Comparison of ENCODE assay signal across 14 cellular contexts in genomic region chr3:56879453-56880224, GRCh38.
DNase-seq lines count a peak whose midpoint lies in the region; ATAC-seq and TF ChIP-seq lines count a peak whose summit lies in the region.
"Had no signal": no experiment of that assay in that cellular context is flagged by ENCODE, and none has a peak within 500 bp of the region (broad histone marks: within the 10 kb centered on the region; RNA-seq: fewer than 3 reads in every experiment).

No MANE protein-coding gene starts in this region.

- H3K9me3 ChIP-seq in tibial artery (no peaks in the 10 kb centered on the region), SJCRH30 (replicated peaks) (no peaks in the 10 kb centered on the region)
- H3K9me3 ChIP-seq: Caco-2 had no signal

- no peaks in the 10 kb centered on the region for H3K36me3 ChIP-seq in tibial artery
- peaks cover 3% of the 10 kb centered on the region; the same call in 1 of the 2 replicates for H3K36me3 ChIP-seq in SJCRH30

- H3K27ac ChIP-seq in tibial artery (no peak overlapping the region), SJCRH30 (no peak overlapping the region)

- H3K4me1 ChIP-seq in tibial artery (peaks cover 0 to 5% (median 0%) of the 10 kb centered on the region in 4 donors), SJCRH30 (no peaks in the 10 kb centered on the region)
- H3K4me1 ChIP-seq: Caco-2 had no signal

- peaks cover 7% of the 10 kb centered on the region for H3K36me3 Mint-ChIP-seq in activated naive CD8-positive, alpha-beta T cell

- no peak for ATAC-seq in HG02759 (IDR thresholded peaks at IDR 0.05; ENCODE audit: unreplicated experiment)
- ATAC-seq: Panc1 had no signal

- peaks cover 3% of the 10 kb centered on the region for H3K9me3 Mint-ChIP-seq in activated naive CD8-positive, alpha-beta T cell (ENCODE audit: low read depth)
- H3K9me3 Mint-ChIP-seq: H9 had no signal

- H3K27me3 Mint-ChIP-seq in activated naive CD8-positive, alpha-beta T cell = no peaks in the 10 kb centered on the region

- TF ChIP-seq CTCF in foreskin fibroblast (IDR thresholded peaks at IDR 0.05; ENCODE audit: low read depth, low read length) (no peak), tibial artery (IDR thresholded peaks at IDR 0.05) (no peak)

- H3K4me3 ChIP-seq in foreskin fibroblast (ENCODE audit: low read depth in 1 of 2, low read length in 2 of 2) = no peak overlapping the region
- H3K4me3 ChIP-seq in tibial artery = no peak overlapping the region
- no peak overlapping the region for H3K4me3 ChIP-seq in SJCRH30

- DNase-seq in AG08396 (ENCODE audit: low spot score) (peak; percentile 20), GM03348 (ENCODE audit: low spot score) (peak; percentile 66), foreskin fibroblast (peak; percentile 17 to 71), tibial artery (no peak), hepatic stellate cell (ENCODE audit: low spot score) (no peak), SJCRH30 (no peak)
- DNase-seq: activated gamma-delta T cell treated with Interleukin-2 at 50 U/mL for 16 hours, Caco-2, H9, Kasumi-1, NCI-H2171 treated with DMSO at 0.1 percent for 48 hours had no signal

- H3K27me3 ChIP-seq in tibial artery (no peaks in the 10 kb centered on the region), SJCRH30 (no peaks in the 10 kb centered on the region)

- H3K4me3 Mint-ChIP-seq in activated naive CD8-positive, alpha-beta T cell = peak overlapping the region; percentile 51
- H3K4me3 Mint-ChIP-seq: H9 had no signal

- H3K4me1 Mint-ChIP-seq in activated naive CD8-positive, alpha-beta T cell (ENCODE audit: low read depth) = peaks cover 87% of the 10 kb centered on the region

- intact Hi-C loops in tibial artery (cut with DNase I; ENCODE audit: low total_unique reads) = no loop called here

- peak overlapping the region; percentile 96 for H3K27ac Mint-ChIP-seq in activated naive CD8-positive, alpha-beta T cell
- H3K27ac Mint-ChIP-seq: H9 had no signal

Comparison
In these comparisons a context has a peak if more than half of its experiments do, and no peak if none do; other contexts are left out.
1. DNase-seq: peak in AG08396 (single experiment), GM03348 (single experiment) and foreskin fibroblast (2 of 2); none in tibial artery (0 of 2), hepatic stellate cell (single experiment) and SJCRH30 (0 of 2).